ENCODE assay signal across 12 cellular contexts in the genomic region with DNA sequence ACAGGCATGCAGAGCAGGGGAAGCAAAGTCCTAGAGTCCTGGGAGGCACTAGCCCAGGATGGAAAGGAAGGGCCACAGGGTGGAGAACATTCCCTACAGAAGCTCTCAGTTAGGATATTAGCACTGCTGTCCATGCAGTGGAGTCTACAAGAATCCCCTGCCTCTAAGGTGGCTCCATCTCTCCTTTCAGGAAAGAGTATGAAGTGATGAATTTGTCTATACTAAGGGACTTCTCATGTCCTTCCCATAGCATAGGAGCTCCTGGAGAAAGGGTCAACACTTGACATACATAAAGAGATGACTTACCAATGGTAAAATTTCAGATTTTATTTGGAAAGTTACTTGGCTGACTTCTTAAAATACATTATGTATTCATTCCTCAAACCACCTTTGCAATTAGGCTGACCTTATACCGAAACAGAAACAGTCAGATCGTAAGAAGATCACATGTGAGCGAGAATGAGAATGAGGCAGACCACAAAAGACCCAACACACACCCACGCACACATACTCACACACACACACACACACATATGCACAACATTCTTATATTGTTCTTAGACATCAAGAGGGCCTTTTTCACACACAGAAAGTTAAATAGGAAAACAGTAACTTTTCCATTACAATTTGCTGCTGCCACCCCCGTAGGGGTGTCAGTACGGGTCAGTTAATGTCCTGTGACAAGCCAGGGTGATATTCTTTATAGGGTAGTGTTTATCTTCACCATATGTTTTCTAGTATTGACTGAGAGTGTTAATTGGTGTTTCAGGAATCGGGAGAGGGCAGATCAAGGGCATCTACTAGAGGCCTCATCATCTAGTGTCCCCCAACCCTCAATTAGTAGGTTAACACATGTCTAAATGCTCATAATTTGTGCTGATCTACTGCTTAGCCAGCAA.
DNase-seq lines count a peak whose midpoint lies in the region; ATAC-seq and TF ChIP-seq lines count a peak whose summit lies in the region.
"Had no signal": no experiment of that assay in that cellular context is flagged by ENCODE, and none has a peak within 500 bp of the region (broad histone marks: within the 10 kb centered on the region; RNA-seq: fewer than 3 reads in every experiment).

No MANE protein-coding gene starts in this region.

- H3K4me1 Mint-ChIP-seq in GM23338 = no peaks in the 10 kb centered on the region
- H3K4me1 Mint-ChIP-seq: mesothelial cell of epicardium had no signal

- no peaks in the 10 kb centered on the region for H3F3A ChIP-seq in GM23338 (replicated peaks; ENCODE audit: low read depth)

- peak; percentile 98 for ATAC-seq in GM18873 (IDR thresholded peaks at IDR 0.05; ENCODE audit: low FRiP score, unreplicated experiment)
- ATAC-seq in HG03439 (IDR thresholded peaks at IDR 0.05; ENCODE audit: unreplicated experiment) = peak; percentile 98
- ATAC-seq in GM23338 = no peak
- ATAC-seq: foreskin keratinocyte had no signal

- H3K4me2 ChIP-seq in GM23338 = no peak overlapping the region

- H3K9me3 ChIP-seq in HEK293 (ENCODE audit: control insufficient read depth, insufficient read depth, low read depth, low read length) = no peaks in the 10 kb centered on the region
- H3K9me3 ChIP-seq in left ventricle myocardium inferior (replicated peaks) = no peaks in the 10 kb centered on the region

- no peaks in the 10 kb centered on the region for H3K36me3 Mint-ChIP-seq in GM23338 (ENCODE audit: low read depth)
- H3K36me3 Mint-ChIP-seq: mesothelial cell of epicardium had no signal

- intact Hi-C loops in left ventricle myocardium inferior (cut with micrococcal nuclease) = no loop called here

- CTCF ChIA-PET in HEK293 (lab: Yijun Ruan, JAX) = no interaction called here

- peaks cover 26% of the 10 kb centered on the region; the same call in 1 of the 2 replicates for H3K9me2 ChIP-seq in GM23338 (ENCODE audit: insufficient read depth)

- H4K20me1 ChIP-seq in GM23338 (replicated peaks; ENCODE audit: insufficient read depth) = no peaks in the 10 kb centered on the region

- H3K36me3 ChIP-seq in HEK293 (ENCODE audit: control insufficient read depth in 2 of 2, insufficient read depth in 1 of 2, low read length in 2 of 2) (no peaks in the 10 kb centered on the region), left ventricle myocardium inferior (no peaks in the 10 kb centered on the region), GM23338 (ENCODE audit: insufficient read depth) (no peaks in the 10 kb centered on the region)

- H3K4me1 ChIP-seq in HEK293 (ENCODE audit: control insufficient read depth, insufficient read depth, low read length) = no peaks in the 10 kb centered on the region
- peaks cover 25% of the 10 kb centered on the region for H3K4me1 ChIP-seq in left ventricle myocardium inferior
- H3K4me1 ChIP-seq in GM23338 (ENCODE audit: insufficient read depth) = no peaks in the 10 kb centered on the region
- H3K4me1 ChIP-seq: foreskin keratinocyte had no signal

- H3K79me2 ChIP-seq in GM23338 (replicated peaks; ENCODE audit: insufficient read depth) = no peaks in the 10 kb centered on the region

- no peak overlapping the region for H3K4me3 Mint-ChIP-seq in GM23338
- H3K4me3 Mint-ChIP-seq: mesothelial cell of epicardium had no signal

- H3K9me3 Mint-ChIP-seq in GM23338 = peaks cover 13% of the 10 kb centered on the region; the same call in 2 of the 3 replicates

- POLR2A ChIA-PET in HEK293 (lab: Yijun Ruan, JAX) = no interaction called here

- peaks cover 3% of the 10 kb centered on the region for H3K27me3 Mint-ChIP-seq in GM23338 (ENCODE audit: insufficient read depth, low read depth, poor library complexity)

- H3K4me3 ChIP-seq in HEK293 (ENCODE audit: low read depth, low read length) (no peak overlapping the region), left ventricle myocardium inferior (no peak overlapping the region), GM23338 (no peak overlapping the region)

- H3K27ac ChIP-seq in HEK293 (ENCODE audit: extremely low read depth, low read depth, low read length) (no peak overlapping the region), left ventricle myocardium inferior (replicated peaks) (no peak overlapping the region), GM23338 (ENCODE audit: low read depth) (no peak overlapping the region)
- H3K27ac ChIP-seq: C4-2B, foreskin keratinocyte had no signal

- no peak overlapping the region for H2AFZ ChIP-seq in GM23338

- no peak for TF ChIP-seq CTCF in GM10266 (IDR thresholded peaks at IDR 0.05; ENCODE audit: control insufficient read depth, insufficient read depth, low read depth, missing control alignments)
- TF ChIP-seq CTCF in HEK293 (tag by site-specific recombination; IDR thresholded peaks at IDR 0.05) = no peak
- no peak for TF ChIP-seq CTCF in left ventricle myocardium inferior (IDR thresholded peaks at IDR 0.05; ENCODE audit: borderline replicate concordance)
- no peak for TF ChIP-seq CTCF in GM23338 (conservative IDR thresholded peaks at IDR 0.05; ENCODE audit: low read depth in 2 of 2)

- no peak overlapping the region for H3K27ac Mint-ChIP-seq in GM23338
- H3K27ac Mint-ChIP-seq: mesothelial cell of epicardium had no signal

- DNase-seq in GM10266 (ENCODE audit: extremely low spot score) (peak; percentile 54), cerebellar cortex (ENCODE audit: low spot score) (no peak), left ventricle myocardium inferior (no peak), GM23338 (ENCODE audit: low spot score) (no peak), NCI-H82 treated with DMSO at 0.1 percent for 48 hours (lab: John Stamatoyannopoulos, UW; ENCODE audit: unreplicated experiment) (no peak)
- DNase-seq: caudate nucleus, foreskin keratinocyte had no signal

- H3K27me3 ChIP-seq in left ventricle myocardium inferior (ENCODE audit: low read depth) (no peaks in the 10 kb centered on the region), GM23338 (ENCODE audit: insufficient read depth) (no peaks in the 10 kb centered on the region)
- H3K27me3 ChIP-seq: foreskin keratinocyte had no signal

TF ChIP-seq in HEK293, 187 proteins besides CTCF, POLR2A, EP300 and RAD21:
- TF ChIP-seq, protein P1, sequence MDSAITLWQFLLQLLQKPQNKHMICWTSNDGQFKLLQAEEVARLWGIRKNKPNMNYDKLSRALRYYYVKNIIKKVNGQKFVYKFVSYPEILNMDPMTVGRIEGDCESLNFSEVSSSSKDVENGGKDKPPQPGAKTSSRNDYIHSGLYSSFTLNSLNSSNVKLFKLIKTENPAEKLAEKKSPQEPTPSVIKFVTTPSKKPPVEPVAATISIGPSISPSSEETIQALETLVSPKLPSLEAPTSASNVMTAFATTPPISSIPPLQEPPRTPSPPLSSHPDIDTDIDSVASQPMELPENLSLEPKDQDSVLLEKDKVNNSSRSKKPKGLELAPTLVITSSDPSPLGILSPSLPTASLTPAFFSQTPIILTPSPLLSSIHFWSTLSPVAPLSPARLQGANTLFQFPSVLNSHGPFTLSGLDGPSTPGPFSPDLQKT (IDR thresholded peaks at IDR 0.05; ENCODE audit: borderline replicate concordance, low read depth, low read length) = no peak
- TF ChIP-seq ZFHX2 (tag by site-specific recombination; conservative IDR thresholded peaks at IDR 0.05) = 0 out of 2 replicates have a peak, but pooled peaks have one; percentile 22

TF ChIP-seq in GM23338, 12 proteins besides CTCF, POLR2A, EP300 and RAD21 (continues in another document):
- TF ChIP-seq EZH2phosphoT487 (IDR thresholded peaks at IDR 0.05; ENCODE audit: unreplicated experiment) = no peak
- no peak for TF ChIP-seq NANOG (IDR thresholded peaks at IDR 0.05; ENCODE audit: borderline replicate concordance)
- TF ChIP-seq CREB1 (CRISPR knock-in tag; IDR thresholded peaks at IDR 0.05; ENCODE audit: low read depth) = no peak
- TF ChIP-seq, protein P2, sequence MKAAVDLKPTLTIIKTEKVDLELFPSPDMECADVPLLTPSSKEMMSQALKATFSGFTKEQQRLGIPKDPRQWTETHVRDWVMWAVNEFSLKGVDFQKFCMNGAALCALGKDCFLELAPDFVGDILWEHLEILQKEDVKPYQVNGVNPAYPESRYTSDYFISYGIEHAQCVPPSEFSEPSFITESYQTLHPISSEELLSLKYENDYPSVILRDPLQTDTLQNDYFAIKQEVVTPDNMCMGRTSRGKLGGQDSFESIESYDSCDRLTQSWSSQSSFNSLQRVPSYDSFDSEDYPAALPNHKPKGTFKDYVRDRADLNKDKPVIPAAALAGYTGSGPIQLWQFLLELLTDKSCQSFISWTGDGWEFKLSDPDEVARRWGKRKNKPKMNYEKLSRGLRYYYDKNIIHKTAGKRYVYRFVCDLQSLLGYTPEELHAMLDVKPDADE (IDR thresholded peaks at IDR 0.05) = no peak
